1 cellular context compared by ENCODE assay signal in the genomic region with DNA sequence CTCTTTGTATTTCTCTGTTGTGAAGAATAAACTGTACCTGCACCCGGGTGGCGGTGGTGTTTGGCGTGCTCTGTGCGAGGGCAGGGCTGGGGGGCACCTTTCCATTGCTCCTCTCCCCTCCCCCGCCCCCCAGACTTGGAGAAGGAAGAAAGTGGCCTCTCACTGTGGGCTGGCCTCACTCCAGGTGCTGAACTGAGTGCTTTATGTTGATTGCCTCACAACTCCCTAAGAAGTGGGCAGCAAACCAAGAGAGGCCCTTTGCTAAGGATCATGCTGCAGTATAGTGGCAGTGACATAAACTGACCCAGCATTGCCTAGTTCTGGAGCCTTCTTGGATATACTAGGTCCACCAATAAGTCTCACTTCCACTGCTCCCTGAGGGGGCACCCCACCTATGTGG.
TF ChIP-seq lines count a peak whose summit lies in the region.

No MANE protein-coding gene starts in this region.

TF ChIP-seq in WTC11, 78 proteins besides CTCF, POLR2A, EP300 and RAD21 (continued from another document):
- TF ChIP-seq ARID4B (CRISPR knock-in tag; IDR thresholded peaks at IDR 0.05; ENCODE audit: borderline replicate concordance): no peak
- TF ChIP-seq USF2 (CRISPR knock-in tag; IDR thresholded peaks at IDR 0.05): no peak
- TF ChIP-seq TP53 (CRISPR knock-in tag; IDR thresholded peaks at IDR 0.05): no peak
- no peak for TF ChIP-seq ATF1 (CRISPR knock-in tag; IDR thresholded peaks at IDR 0.05)
- TF ChIP-seq ZBTB21 (CRISPR knock-in tag; IDR thresholded peaks at IDR 0.05; ENCODE audit: borderline replicate concordance): no peak
- TF ChIP-seq, protein P1, sequence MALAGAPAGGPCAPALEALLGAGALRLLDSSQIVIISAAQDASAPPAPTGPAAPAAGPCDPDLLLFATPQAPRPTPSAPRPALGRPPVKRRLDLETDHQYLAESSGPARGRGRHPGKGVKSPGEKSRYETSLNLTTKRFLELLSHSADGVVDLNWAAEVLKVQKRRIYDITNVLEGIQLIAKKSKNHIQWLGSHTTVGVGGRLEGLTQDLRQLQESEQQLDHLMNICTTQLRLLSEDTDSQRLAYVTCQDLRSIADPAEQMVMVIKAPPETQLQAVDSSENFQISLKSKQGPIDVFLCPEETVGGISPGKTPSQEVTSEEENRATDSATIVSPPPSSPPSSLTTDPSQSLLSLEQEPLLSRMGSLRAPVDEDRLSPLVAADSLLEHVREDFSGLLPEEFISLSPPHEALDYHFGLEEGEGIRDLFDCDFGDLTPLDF (CRISPR knock-in tag; IDR thresholded peaks at IDR 0.05): no peak
- TF ChIP-seq, protein P2, sequence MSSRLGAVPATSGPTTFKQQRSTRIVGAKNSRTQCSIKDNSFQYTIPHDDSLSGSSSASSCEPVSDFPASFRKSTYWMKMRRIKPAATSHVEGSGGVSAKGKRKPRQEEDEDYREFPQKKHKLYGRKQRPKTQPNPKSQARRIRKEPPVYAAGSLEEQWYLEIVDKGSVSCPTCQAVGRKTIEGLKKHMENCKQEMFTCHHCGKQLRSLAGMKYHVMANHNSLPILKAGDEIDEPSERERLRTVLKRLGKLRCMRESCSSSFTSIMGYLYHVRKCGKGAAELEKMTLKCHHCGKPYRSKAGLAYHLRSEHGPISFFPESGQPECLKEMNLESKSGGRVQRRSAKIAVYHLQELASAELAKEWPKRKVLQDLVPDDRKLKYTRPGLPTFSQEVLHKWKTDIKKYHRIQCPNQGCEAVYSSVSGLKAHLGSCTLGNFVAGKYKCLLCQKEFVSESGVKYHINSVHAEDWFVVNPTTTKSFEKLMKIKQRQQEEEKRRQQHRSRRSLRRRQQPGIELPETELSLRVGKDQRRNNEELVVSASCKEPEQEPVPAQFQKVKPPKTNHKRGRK (CRISPR knock-in tag; IDR thresholded peaks at IDR 0.05; ENCODE audit: borderline replicate concordance): no peak
- no peak for TF ChIP-seq NFYB (CRISPR knock-in tag; conservative IDR thresholded peaks at IDR 0.05; ENCODE audit: low read depth)
- TF ChIP-seq, protein P3, sequence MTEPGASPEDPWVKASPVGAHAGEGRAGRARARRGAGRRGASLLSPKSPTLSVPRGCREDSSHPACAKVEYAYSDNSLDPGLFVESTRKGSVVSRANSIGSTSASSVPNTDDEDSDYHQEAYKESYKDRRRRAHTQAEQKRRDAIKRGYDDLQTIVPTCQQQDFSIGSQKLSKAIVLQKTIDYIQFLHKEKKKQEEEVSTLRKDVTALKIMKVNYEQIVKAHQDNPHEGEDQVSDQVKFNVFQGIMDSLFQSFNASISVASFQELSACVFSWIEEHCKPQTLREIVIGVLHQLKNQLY (CRISPR knock-in tag; IDR thresholded peaks at IDR 0.05): no peak
- TF ChIP-seq CREM (CRISPR knock-in tag; IDR thresholded peaks at IDR 0.05): no peak
